8 cellular contexts compared by ENCODE assay signal in genomic region chr13:71864981-71865857, GRCh38. TPM values are rescaled to one million over a fixed set of nuclear protein-coding genes. Genes with fewer than 3 reads are reported as not detected.
A peak's percentile ranks its signal among the peaks of the same experiment; 100 is the strongest.
DNase-seq lines count a peak whose midpoint lies in the region; ATAC-seq and TF ChIP-seq lines count a peak whose summit lies in the region.

No MANE protein-coding gene starts in this region.

- no peaks in the 10 kb centered on the region for H3K79me2 ChIP-seq in parathyroid adenoma

- H3K4me3 ChIP-seq in heart left ventricle (peak overlapping the region; percentile 62 to 90 (median 76)), parathyroid adenoma (ENCODE audit: low read depth, low read length) (peak overlapping the region; percentile 82)

- H3K36me3 ChIP-seq in heart left ventricle, result no peaks in the 10 kb centered on the region
- H3K36me3 ChIP-seq in parathyroid adenoma (ENCODE audit: control insufficient read depth, insufficient read depth, low read length), result no peaks in the 10 kb centered on the region

- ATAC-seq in HG02938 (IDR thresholded peaks at IDR 0.05; ENCODE audit: unreplicated experiment) (peak; percentile 6), heart left ventricle (peak in 3 of 4 donors; percentile 20 to 46 (median 43)), GM18858 (IDR thresholded peaks at IDR 0.05; ENCODE audit: unreplicated experiment) (no peak), GM18520 (IDR thresholded peaks at IDR 0.05; ENCODE audit: unreplicated experiment) (no peak)
- ATAC-seq in activated CD4-positive, CD25-positive, alpha-beta regulatory T cell treated with anti-CD3 and anti-CD28 coated beads, Interleukin-2, amount 50 U/mL, for 24 hours, result no peak

- H3K4me2 ChIP-seq in parathyroid adenoma (ENCODE audit: low read length), result peak overlapping the region; percentile 88

- TF ChIP-seq POLR2A in heart left ventricle (IDR thresholded peaks at IDR 0.05), result no peak

- H2AFZ ChIP-seq in parathyroid adenoma, result peak overlapping the region; percentile 75

- peaks cover 0 to 26% (median 8%) of the 10 kb centered on the region in 9 donors for H3K27me3 ChIP-seq in heart left ventricle
- no peaks in the 10 kb centered on the region for H3K27me3 ChIP-seq in parathyroid adenoma (ENCODE audit: control insufficient read depth, insufficient read depth, low read length)

- H3K27ac ChIP-seq in heart left ventricle (peak overlapping the region; percentile 35 to 88 (median 76)), parathyroid adenoma (peak overlapping the region; percentile 24)

- DNase-seq in AG20443 (ENCODE audit: low spot score) (peak; percentile 9), heart left ventricle (peak; percentile 28 to 73 (median 45))
- peak; percentile 48 for DNase-seq in activated CD8-positive, alpha-beta memory T cell treated with anti-CD3 and anti-CD28 coated beads, Interleukin-2, amount 50 U/mL, for 48 hours

- H3K4me1 ChIP-seq in heart left ventricle (peaks cover 0 to 24% (median 6%) of the 10 kb centered on the region in 12 donors), parathyroid adenoma (no peaks in the 10 kb centered on the region)

- WGBS in heart left ventricle, 4 donors, result 0 to 1% (median 1%) methylated on average over 50 to 86 of the region's 86 CpGs

- peak overlapping the region; percentile 28 for H3K9ac ChIP-seq in parathyroid adenoma

- intact Hi-C loops in heart left ventricle (cut with DNase I), result loop anchor here in 6 of 10 donors (5.0 to 10.0 kb wide), 10 partner anchors 70 to 620 kb away; no protein-coding TSS in a partner anchor

- H3K9me3 ChIP-seq in heart left ventricle (no peaks in the 10 kb centered on the region), parathyroid adenoma (ENCODE audit: control insufficient read depth, low read length) (no peaks in the 10 kb centered on the region)

- no peak for TF ChIP-seq CTCF in heart left ventricle (IDR thresholded peaks at IDR 0.05)
- TF ChIP-seq CTCF in parathyroid adenoma (IDR thresholded peaks at IDR 0.05), result no peak

RNA-seq across cellular contexts. Expression of gene DACH1, which starts 1.8 kb away (rescaled TPM):
- 1 to 10 TPM; 1.2 to 3.8 (median 2.2) TPM for total RNA-seq in heart left ventricle
- polyA plus RNA-seq in heart left ventricle, result 1 to 10 TPM; 1.2 TPM

Comparison
In these comparisons a context has a peak if more than half of its experiments do, and no peak if none do; other contexts are left out.
1. ATAC-seq: peak in HG02938 (single experiment) and heart left ventricle (3 of 4); none in GM18858 (single experiment), GM18520 (single experiment) and activated CD4-positive, CD25-positive, alpha-beta regulatory T cell treated with anti-CD3 and anti-CD28 coated beads, Interleukin-2, amount 50 U/mL, for 24 hours (0 of 2).
2. Peak in every context shown above with its lines, with median percentiles within 50 percentile points of each other: DNase-seq.